Comparison of ENCODE assay signal across 1 cellular context in the genomic region with DNA sequence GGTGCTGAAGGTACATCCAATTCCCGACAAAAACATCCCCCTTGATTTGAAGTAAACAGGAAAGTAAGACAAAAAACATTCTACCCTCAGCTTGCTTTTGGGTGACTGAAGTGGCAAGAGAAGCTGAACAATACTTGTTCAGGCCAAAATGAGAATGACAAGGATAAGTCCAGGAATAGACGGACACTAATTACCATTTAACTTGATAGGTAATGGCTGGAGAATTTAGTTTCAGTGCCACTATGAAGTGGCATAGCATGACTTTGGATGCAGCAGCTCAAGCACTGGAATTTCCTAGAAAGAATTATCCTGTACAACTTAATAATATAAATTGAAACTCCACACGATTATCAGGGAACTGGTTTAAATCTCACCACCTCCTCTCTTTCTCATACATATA.
TF ChIP-seq lines count a peak whose summit lies in the region.

No MANE protein-coding gene starts in this region.

TF ChIP-seq in K562, 482 proteins besides CTCF, POLR2A, EP300 and RAD21:
- TF ChIP-seq TAF1 (IDR thresholded peaks at IDR 0.05; ENCODE audit: control insufficient read depth, extremely low read depth, insufficient read depth, low read length, severe bottlenecking) (no peak), ZNF354B (CRISPR knock-in tag; IDR thresholded peaks at IDR 0.05) (no peak), DPF2 (IDR thresholded peaks at IDR 0.05) (no peak), YBX1 (IDR thresholded peaks at IDR 0.05) (no peak), ASH1L (IDR thresholded peaks at IDR 0.05; ENCODE audit: borderline replicate concordance, low read depth, partially characterized antibody) (no peak)
- TF ChIP-seq, protein P1, sequence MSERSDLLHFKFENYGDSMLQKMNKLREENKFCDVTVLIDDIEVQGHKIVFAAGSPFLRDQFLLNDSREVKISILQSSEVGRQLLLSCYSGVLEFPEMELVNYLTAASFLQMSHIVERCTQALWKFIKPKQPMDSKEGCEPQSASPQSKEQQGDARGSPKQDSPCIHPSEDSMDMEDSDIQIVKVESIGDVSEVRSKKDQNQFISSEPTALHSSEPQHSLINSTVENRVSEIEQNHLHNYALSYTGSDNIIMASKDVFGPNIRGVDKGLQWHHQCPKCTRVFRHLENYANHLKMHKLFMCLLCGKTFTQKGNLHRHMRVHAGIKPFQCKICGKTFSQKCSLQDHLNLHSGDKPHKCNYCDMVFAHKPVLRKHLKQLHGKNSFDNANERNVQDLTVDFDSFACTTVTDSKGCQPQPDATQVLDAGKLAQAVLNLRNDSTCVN (CRISPR knock-in tag; IDR thresholded peaks at IDR 0.05) = no peak
- TF ChIP-seq, protein P2, sequence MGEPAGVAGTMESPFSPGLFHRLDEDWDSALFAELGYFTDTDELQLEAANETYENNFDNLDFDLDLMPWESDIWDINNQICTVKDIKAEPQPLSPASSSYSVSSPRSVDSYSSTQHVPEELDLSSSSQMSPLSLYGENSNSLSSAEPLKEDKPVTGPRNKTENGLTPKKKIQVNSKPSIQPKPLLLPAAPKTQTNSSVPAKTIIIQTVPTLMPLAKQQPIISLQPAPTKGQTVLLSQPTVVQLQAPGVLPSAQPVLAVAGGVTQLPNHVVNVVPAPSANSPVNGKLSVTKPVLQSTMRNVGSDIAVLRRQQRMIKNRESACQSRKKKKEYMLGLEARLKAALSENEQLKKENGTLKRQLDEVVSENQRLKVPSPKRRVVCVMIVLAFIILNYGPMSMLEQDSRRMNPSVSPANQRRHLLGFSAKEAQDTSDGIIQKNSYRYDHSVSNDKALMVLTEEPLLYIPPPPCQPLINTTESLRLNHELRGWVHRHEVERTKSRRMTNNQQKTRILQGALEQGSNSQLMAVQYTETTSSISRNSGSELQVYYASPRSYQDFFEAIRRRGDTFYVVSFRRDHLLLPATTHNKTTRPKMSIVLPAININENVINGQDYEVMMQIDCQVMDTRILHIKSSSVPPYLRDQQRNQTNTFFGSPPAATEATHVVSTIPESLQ (CRISPR knock-in tag; IDR thresholded peaks at IDR 0.05) = 0 out of 2 replicates have a peak, but pooled peaks have one; percentile 14
- TF ChIP-seq, protein P3, sequence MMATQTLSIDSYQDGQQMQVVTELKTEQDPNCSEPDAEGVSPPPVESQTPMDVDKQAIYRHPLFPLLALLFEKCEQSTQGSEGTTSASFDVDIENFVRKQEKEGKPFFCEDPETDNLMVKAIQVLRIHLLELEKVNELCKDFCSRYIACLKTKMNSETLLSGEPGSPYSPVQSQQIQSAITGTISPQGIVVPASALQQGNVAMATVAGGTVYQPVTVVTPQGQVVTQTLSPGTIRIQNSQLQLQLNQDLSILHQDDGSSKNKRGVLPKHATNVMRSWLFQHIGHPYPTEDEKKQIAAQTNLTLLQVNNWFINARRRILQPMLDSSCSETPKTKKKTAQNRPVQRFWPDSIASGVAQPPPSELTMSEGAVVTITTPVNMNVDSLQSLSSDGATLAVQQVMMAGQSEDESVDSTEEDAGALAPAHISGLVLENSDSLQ (IDR thresholded peaks at IDR 0.05) = no peak
